ENCODE assay signal across 16 cellular contexts in the genomic region with DNA sequence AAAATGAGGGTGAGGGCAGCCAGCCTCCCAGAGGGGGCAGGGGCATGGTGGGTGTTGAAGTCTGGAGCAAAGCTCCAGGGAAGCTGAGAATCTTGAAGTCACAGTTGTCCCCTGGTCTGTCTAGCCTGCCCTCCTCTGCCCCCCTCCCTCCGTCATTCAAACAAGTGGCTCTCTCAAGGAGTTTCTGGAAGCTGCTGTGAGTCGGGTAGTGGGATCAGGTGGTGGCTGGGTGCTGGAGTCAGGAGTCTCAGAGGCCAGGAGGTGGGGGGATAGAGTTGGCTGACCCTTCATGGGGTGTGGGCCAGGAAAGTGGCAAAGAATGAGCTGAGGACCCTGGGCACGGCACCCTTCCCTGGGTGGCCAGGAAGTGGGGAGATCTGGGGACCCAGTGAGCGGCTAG. TPM values are rescaled to one million over a fixed set of nuclear protein-coding genes. Genes with fewer than 3 reads are reported as not detected.
DNase-seq lines count a peak whose midpoint lies in the region; ATAC-seq and TF ChIP-seq lines count a peak whose summit lies in the region.
"Had no signal": no experiment of that assay in that cellular context is flagged by ENCODE, and none has a peak within 500 bp of the region (broad histone marks: within the 10 kb centered on the region; RNA-seq: fewer than 3 reads in every experiment).

No MANE protein-coding gene starts in this region.

- H3K79me2 ChIP-seq in SK-N-SH (ENCODE audit: insufficient read depth) (no peaks in the 10 kb centered on the region), PC-3 (ENCODE audit: low read length) (no peaks in the 10 kb centered on the region), smooth muscle cell (ENCODE audit: low read depth) (no peaks in the 10 kb centered on the region)

- H3K4me1 ChIP-seq in SK-N-SH (ENCODE audit: control insufficient read depth in 1 of 2, insufficient read depth in 2 of 2, low read depth in 1 of 2, low read length in 1 of 2), result peaks cover 0 to 97% of the 10 kb centered on the region in 2 experiments; a peak in 2 of 4 replicates
- H3K4me1 ChIP-seq in PC-3 (ENCODE audit: insufficient read depth, low read length), result no peaks in the 10 kb centered on the region; the same call in 1 of the 2 replicates
- peaks cover 46% of the 10 kb centered on the region for H3K4me1 ChIP-seq in smooth muscle cell (ENCODE audit: low read depth)

- no peak for TF ChIP-seq EP300 in SK-N-SH (IDR thresholded peaks at IDR 0.05; ENCODE audit: borderline replicate concordance in 1 of 2, low read depth in 1 of 2, low read length in 1 of 2)

- no peak for TF ChIP-seq RAD21 in SK-N-SH (IDR thresholded peaks at IDR 0.05; ENCODE audit: low read length)

- H3K4me2 ChIP-seq in SK-N-SH (peak overlapping the region; percentile 70), PC-3 (ENCODE audit: low read length) (peak overlapping the region; percentile 48), smooth muscle cell (peak overlapping the region; percentile 71)

- H3K9me2 ChIP-seq in SK-N-SH (no peaks in the 10 kb centered on the region), PC-3 (replicated peaks; ENCODE audit: low read length) (no peaks in the 10 kb centered on the region)

- no peak overlapping the region for H3K9ac ChIP-seq in SK-N-SH
- no peak overlapping the region for H3K9ac ChIP-seq in PC-3 (ENCODE audit: low read length)
- no peak overlapping the region for H3K9ac ChIP-seq in smooth muscle cell (ENCODE audit: low read depth)

- H3K4me3 ChIP-seq in SK-N-SH (ENCODE audit: low read depth in 2 of 2, low read length in 1 of 2), result peak overlapping the region in 1 of 2 experiments; percentile 29; a peak in 1 of 4 replicates
- 0 out of 2 replicates have a peak overlapping the region, but pooled peaks have one; percentile 8 for H3K4me3 ChIP-seq in PC-3 (ENCODE audit: low read length)
- no peak overlapping the region for H3K4me3 ChIP-seq in smooth muscle cell
- H3K4me3 ChIP-seq: transverse colon had no signal

- POLR2A ChIA-PET in SK-N-SH (lab: Yijun Ruan, JAX), result interaction anchor here (1.0 to 13.5 kb wide), 5 partner anchors 13 to 53 kb away, joined by 3 to 210 read pairs (median 5); a partner anchor contains a TSS
- POLR2A ChIA-PET in PC-3 (lab: Charles Lee; ENCODE audit: unreplicated experiment), result no interaction called here

- H3K27ac ChIP-seq in SK-N-SH (ENCODE audit: low read depth in 2 of 2, low read length in 1 of 2) (peak overlapping the region in 1 of 2 experiments; percentile 96; a peak in 2 of 4 replicates), PC-3 (ENCODE audit: low read length) (no peak overlapping the region), smooth muscle cell (ENCODE audit: low read depth) (no peak overlapping the region)
- H3K27ac ChIP-seq: gastrocnemius medialis, transverse colon had no signal

- H3K27me3 ChIP-seq in SK-N-SH (ENCODE audit: insufficient read depth), result peaks cover 33% of the 10 kb centered on the region
- H3K27me3 ChIP-seq in PC-3 (ENCODE audit: low read length), result peaks cover 47% of the 10 kb centered on the region
- peaks cover 21% of the 10 kb centered on the region for H3K27me3 ChIP-seq in smooth muscle cell (ENCODE audit: low read depth)

- H4K20me1 ChIP-seq in SK-N-SH (ENCODE audit: insufficient read depth), result no peaks in the 10 kb centered on the region
- no peaks in the 10 kb centered on the region for H4K20me1 ChIP-seq in PC-3 (ENCODE audit: low read length)
- no peaks in the 10 kb centered on the region for H4K20me1 ChIP-seq in smooth muscle cell (ENCODE audit: low read depth)

- DNase-seq in SK-N-SH (no peak), PC-3 (no peak), erythroblast (lab: John Stamatoyannopoulos, UW) (peak; percentile 46 to 64), smooth muscle cell (lab: John Stamatoyannopoulos, UW; ENCODE audit: unreplicated experiment) (no peak), T-helper 9 cell (no peak)
- DNase-seq in activated naive CD4-positive, alpha-beta T cell treated with Interleukin-2 at 50 U/mL for 16 hours, result no peak
- DNase-seq: activated CD4-positive, alpha-beta T cell treated with anti-CD3 and anti-CD28 coated beads for 48 hours; CD4-positive, CD25-positive, alpha-beta regulatory T cell; gastrocnemius medialis; immature natural killer cell; NCI-H1048; Right ventricle myocardium superior; transverse colon had no signal

- H3K9me3 ChIP-seq in SK-N-SH (no peaks in the 10 kb centered on the region), PC-3 (ENCODE audit: low read length) (no peaks in the 10 kb centered on the region), smooth muscle cell (replicated peaks; ENCODE audit: low read depth) (no peaks in the 10 kb centered on the region)
- H3K9me3 ChIP-seq: gastrocnemius medialis, transverse colon had no signal

- no TSS peak for BruUV-seq in PC-3 (replicated peaks; lab: Mats Ljungman, UMichigan)

- TF ChIP-seq POLR2A in erythroblast (IDR thresholded peaks at IDR 0.05; ENCODE audit: low read length), result no peak

- CTCF ChIA-PET in SK-N-SH (lab: Yijun Ruan, JAX) (interaction anchor here (2.1 to 62.1 kb wide), 4 partner anchors 1 to 111 kb away, joined by 6 to 2824 read pairs (median 1418); a partner anchor contains a TSS), PC-3 (lab: Charles Lee) (no interaction called here)

- H3F3A ChIP-seq in SK-N-SH (replicated peaks; ENCODE audit: insufficient read depth) (no peaks in the 10 kb centered on the region), PC-3 (ENCODE audit: low read length, unreplicated experiment) (no peaks in the 10 kb centered on the region), smooth muscle cell (ENCODE audit: low read depth) (no peaks in the 10 kb centered on the region)

- ATAC-seq in SK-N-SH treated with all-trans-retinoic acid at 6 μM for 48 hours (no peak), PC-3 (no peak), HG03520 (IDR thresholded peaks at IDR 0.05; ENCODE audit: unreplicated experiment) (no peak)
- ATAC-seq: gastrocnemius medialis; stimulated activated memory B cell treated with anti-CD40 and anti-IgM and Interleukin-4, amounts not matched to agents 10 μg/mL and 1 μg/mL and 100 μg/mL, for 72 hours had no signal

- intact Hi-C loops in PC-3 (cut with micrococcal nuclease), result no loop called here

- H2AFZ ChIP-seq in SK-N-SH (ENCODE audit: low read depth), result no peak overlapping the region
- peak overlapping the region; percentile 32; the same call in 1 of the 2 replicates for H2AFZ ChIP-seq in PC-3 (ENCODE audit: low read length)
- H2AFZ ChIP-seq in smooth muscle cell (ENCODE audit: low read depth), result no peak overlapping the region

- H3K36me3 ChIP-seq in SK-N-SH (replicated peaks in 1 of 2; ENCODE audit: control insufficient read depth in 1 of 2, insufficient read depth in 2 of 2, low read length in 1 of 2) (no peaks in the 10 kb centered on the region), PC-3 (ENCODE audit: low read depth, low read length) (no peaks in the 10 kb centered on the region), smooth muscle cell (ENCODE audit: low read depth) (no peaks in the 10 kb centered on the region)
- H3K36me3 ChIP-seq: gastrocnemius medialis, transverse colon had no signal

- no peak for TF ChIP-seq CTCF in SK-N-SH (IDR thresholded peaks at IDR 0.05)
- no peak for TF ChIP-seq CTCF in PC-3 (conservative IDR thresholded peaks at IDR 0.05; ENCODE audit: low read depth, low read length)
- no peak for TF ChIP-seq CTCF in smooth muscle cell (IDR thresholded peaks at IDR 0.05; ENCODE audit: borderline replicate concordance, insufficient read depth, poor library complexity, severe bottlenecking)

- 47% methylated on average over 4 of the region's 4 CpGs for WGBS in SK-N-SH (ENCODE audit: low lambda C conversion rate)
- 49% methylated on average over 4 of the region's 4 CpGs for WGBS in smooth muscle cell (ENCODE audit: low lambda C conversion rate)

TF ChIP-seq in SK-N-SH treated with all-trans-retinoic acid at 6 μM for 48 hours, 23 proteins besides CTCF, POLR2A, EP300 and RAD21 (continues in another document):
- TF ChIP-seq, protein P1, sequence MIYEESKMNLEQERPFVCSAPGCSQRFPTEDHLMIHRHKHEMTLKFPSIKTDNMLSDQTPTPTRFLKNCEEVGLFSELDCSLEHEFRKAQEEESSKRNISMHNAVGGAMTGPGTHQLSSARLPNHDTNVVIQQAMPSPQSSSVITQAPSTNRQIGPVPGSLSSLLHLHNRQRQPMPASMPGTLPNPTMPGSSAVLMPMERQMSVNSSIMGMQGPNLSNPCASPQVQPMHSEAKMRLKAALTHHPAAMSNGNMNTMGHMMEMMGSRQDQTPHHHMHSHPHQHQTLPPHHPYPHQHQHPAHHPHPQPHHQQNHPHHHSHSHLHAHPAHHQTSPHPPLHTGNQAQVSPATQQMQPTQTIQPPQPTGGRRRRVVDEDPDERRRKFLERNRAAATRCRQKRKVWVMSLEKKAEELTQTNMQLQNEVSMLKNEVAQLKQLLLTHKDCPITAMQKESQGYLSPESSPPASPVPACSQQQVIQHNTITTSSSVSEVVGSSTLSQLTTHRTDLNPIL (CRISPR knock-in tag; IDR thresholded peaks at IDR 0.05; ENCODE audit: low read depth), result no peak
- TF ChIP-seq ISL1 (CRISPR knock-in tag; IDR thresholded peaks at IDR 0.05), result no peak
- TF ChIP-seq TCF4 (CRISPR knock-in tag; IDR thresholded peaks at IDR 0.05; ENCODE audit: borderline replicate concordance), result no peak

RNA-seq across cellular contexts. Expression of a gene that starts 0.5 kb away (rescaled TPM):
- polyA plus RNA-seq in SK-N-SH (2012; rRNA removed) (0.05 and 0.10 TPM in 2 replicates), smooth muscle cell (0.32 and 1.7 TPM in 2 replicates)
- polyA plus RNA-seq in SK-N-SH (2012; cell fraction: cytosol; rRNA removed), result 0.04 and 0.30 TPM in 2 replicates
- polyA plus RNA-seq in SK-N-SH (2012; cell fraction: nucleus; rRNA removed), result 0.79 and 1.00 TPM in 2 replicates
- total RNA-seq in PC-3 (2014; rRNA removed) (0.11 TPM in 1 of 2 replicates, not detected in the other), smooth muscle cell (0.49 TPM in 1 of 2 replicates, not detected in the other)
- total RNA-seq: Right ventricle myocardium superior, transverse colon had no signal
- polyA plus RNA-seq: CD4-positive, CD25-positive, alpha-beta regulatory T cell; immature natural killer cell had no signal

RNA-seq across cellular contexts. Expression of a gene that starts 15.1 kb away (rescaled TPM):
- polyA plus RNA-seq in SK-N-SH (2012; rRNA removed) (61.3 and 75.1 TPM in 2 replicates), smooth muscle cell (77.8 and 81.7 TPM in 2 replicates)
- 27.7 and 39.9 TPM in 2 replicates for polyA plus RNA-seq in SK-N-SH (2012; cell fraction: cytosol; rRNA removed)
- polyA plus RNA-seq in SK-N-SH (2012; cell fraction: nucleus; rRNA removed), result 157 and 170 TPM in 2 replicates
- total RNA-seq in PC-3 (2014; rRNA removed) (78.1 and 85.7 TPM in 2 replicates), smooth muscle cell (52.2 and 59.3 TPM in 2 replicates)

RNA-seq across cellular contexts. Expression of a gene that starts 29.8 kb away (rescaled TPM):
- polyA plus RNA-seq in SK-N-SH (2012; rRNA removed) (119 and 141 TPM in 2 replicates), smooth muscle cell (319 and 344 TPM in 2 replicates)
- polyA plus RNA-seq in SK-N-SH (2012; cell fraction: cytosol; rRNA removed), result 65.6 and 129 TPM in 2 replicates
- 113 and 151 TPM in 2 replicates for polyA plus RNA-seq in SK-N-SH (2012; cell fraction: nucleus; rRNA removed)
- total RNA-seq in PC-3 (2014; rRNA removed) (139 and 210 TPM in 2 replicates), smooth muscle cell (141 and 156 TPM in 2 replicates)

RNA-seq across cellular contexts. Expression of a gene that starts 30.0 kb away (rescaled TPM):
- 4.7 and 7.0 TPM in 2 replicates for polyA plus RNA-seq in SK-N-SH (2012; rRNA removed)
- polyA plus RNA-seq in SK-N-SH (2012; cell fraction: cytosol; rRNA removed), result 1.0 and 1.7 TPM in 2 replicates
- 43.9 and 63.2 TPM in 2 replicates for polyA plus RNA-seq in SK-N-SH (2012; cell fraction: nucleus; rRNA removed)
- 1.1 and 5.2 TPM in 2 replicates for total RNA-seq in PC-3 (2014; rRNA removed)
- 3.3 and 6.9 TPM in 2 replicates for total RNA-seq in smooth muscle cell
- polyA plus RNA-seq in smooth muscle cell, result 3.3 and 8.5 TPM in 2 replicates
- polyA plus RNA-seq: CD4-positive, CD25-positive, alpha-beta regulatory T cell had no signal

RNA-seq across cellular contexts. Expression of a gene that starts 57.6 kb away (rescaled TPM):
- 70.9 and 93.0 TPM in 2 replicates for polyA plus RNA-seq in SK-N-SH (2012; rRNA removed)
- polyA plus RNA-seq in SK-N-SH (2012; cell fraction: cytosol; rRNA removed), result 27.1 and 45.0 TPM in 2 replicates
- polyA plus RNA-seq in SK-N-SH (2012; cell fraction: nucleus; rRNA removed), result 274 and 319 TPM in 2 replicates
- 122 and 148 TPM in 2 replicates for total RNA-seq in PC-3 (2014; rRNA removed)
- 47.1 and 71.9 TPM in 2 replicates for total RNA-seq in smooth muscle cell
- 51.1 and 67.9 TPM in 2 replicates for polyA plus RNA-seq in smooth muscle cell
- polyA plus RNA-seq: CD4-positive, CD25-positive, alpha-beta regulatory T cell had no signal

Comparison
In these comparisons a context has a peak if more than half of its experiments do, and no peak if none do; other contexts are left out.
1. DNase-seq: peak in erythroblast (2 of 2); none in SK-N-SH (single experiment), PC-3 (single experiment), smooth muscle cell (single experiment), activated naive CD4-positive, alpha-beta T cell treated with Interleukin-2 at 50 U/mL for 16 hours (single experiment) and T-helper 9 cell (single experiment).
2. Peak in every context shown above with its lines, with median percentiles within 50 percentile points of each other: H3K4me2 ChIP-seq.